In the genomic region with DNA sequence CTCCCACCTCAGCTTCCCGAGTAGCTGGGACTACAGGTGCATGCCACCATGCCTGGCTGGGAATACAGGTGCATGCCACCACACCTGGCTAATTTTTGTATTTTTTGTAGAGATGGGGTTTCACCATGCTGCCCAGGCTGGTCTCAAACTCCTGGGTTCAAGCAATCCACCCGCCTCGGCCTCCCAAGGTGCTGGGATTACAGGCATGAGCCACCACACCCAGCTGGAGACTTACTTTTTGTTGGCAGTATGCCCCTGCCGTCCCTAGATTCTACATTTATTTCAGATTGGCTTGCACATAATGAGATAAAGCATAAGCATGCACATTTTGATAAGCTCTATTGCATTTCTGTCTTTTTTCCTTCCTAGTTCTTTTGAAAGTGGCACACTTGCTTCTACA, we compare ENCODE assay signal across 7 cellular contexts. TPM values are rescaled to one million over a fixed set of nuclear protein-coding genes. Genes with fewer than 3 reads are reported as not detected.
"Had no signal": no experiment of that assay in that cellular context is flagged by ENCODE, and none has a peak within 500 bp of the region (broad histone marks: within the 10 kb centered on the region; RNA-seq: fewer than 3 reads in every experiment).

No MANE protein-coding gene starts in this region.

RNA-seq across cellular contexts. Expression of a gene that starts 16.7 kb away (rescaled TPM):
- total RNA-seq: osteocyte, pulmonary artery endothelial cell, sciatic nerve, smooth muscle cell, temporal lobe, ureter, vagina had no signal
